ENCODE assay signal across 17 cellular contexts in genomic region chr3:13620776-13621365, GRCh38.
"Had no signal": no experiment of that assay in that cellular context is flagged by ENCODE, and none has a peak within 500 bp of the region (broad histone marks: within the 10 kb centered on the region; RNA-seq: fewer than 3 reads in every experiment).

No MANE protein-coding gene starts in this region.

- ATAC-seq: left lobe of liver, psoas muscle had no signal

- H3K9me3 ChIP-seq: ovary, psoas muscle, thoracic aorta, upper lobe of left lung had no signal

- H3K4me1 ChIP-seq: neural progenitor cell, psoas muscle had no signal

- H3K9ac ChIP-seq: neural progenitor cell had no signal

- DNase-seq: activated effector memory CD4-positive, alpha-beta T cell treated with anti-CD3 and anti-CD28 coated beads, Interleukin-2, amount 50 U/mL, for 16 hours; activated naive CD4-positive, alpha-beta T cell treated with anti-CD3 and anti-CD28 coated beads, Interleukin-2, amount 50 U/mL, for 16 hours; dermis blood vessel endothelial cell; ovary; stimulated activated CD4-positive, alpha-beta T cell treated with anti-CD3 and anti-CD28 coated beads, Interleukin-4, amount 100 ng/mL, for 1 hour; T1000 had no signal

- FAIRE-seq: bronchial epithelial cell, islet of Langerhans had no signal

- H3K4me3 ChIP-seq: hepatocyte, neural progenitor cell, ovary, psoas muscle, skin epidermis, thoracic aorta, upper lobe of left lung had no signal

- H3K27me3 Mint-ChIP-seq: activated CD4-positive, alpha-beta T cell treated with anti-CD3 and anti-CD28 coated beads, Interleukin-2, amount 10 ng/mL, durations not matched to agents 24 days and 14 days had no signal

- H3K27ac Mint-ChIP-seq: mesothelial cell of epicardium, neural progenitor cell had no signal

- H3K9me3 Mint-ChIP-seq: neural progenitor cell had no signal

- H3K27me3 ChIP-seq: hepatocyte, neural progenitor cell, ovary, upper lobe of left lung had no signal

- H3K36me3 Mint-ChIP-seq: neural progenitor cell had no signal

- H3K4me3 Mint-ChIP-seq: mesothelial cell of epicardium, neural progenitor cell had no signal

- H3K36me3 ChIP-seq: neural progenitor cell, ovary, thoracic aorta, upper lobe of left lung had no signal

- H3K27ac ChIP-seq: hepatocyte, neural progenitor cell, ovary, psoas muscle, thoracic aorta, upper lobe of left lung had no signal
